In the genomic region with DNA sequence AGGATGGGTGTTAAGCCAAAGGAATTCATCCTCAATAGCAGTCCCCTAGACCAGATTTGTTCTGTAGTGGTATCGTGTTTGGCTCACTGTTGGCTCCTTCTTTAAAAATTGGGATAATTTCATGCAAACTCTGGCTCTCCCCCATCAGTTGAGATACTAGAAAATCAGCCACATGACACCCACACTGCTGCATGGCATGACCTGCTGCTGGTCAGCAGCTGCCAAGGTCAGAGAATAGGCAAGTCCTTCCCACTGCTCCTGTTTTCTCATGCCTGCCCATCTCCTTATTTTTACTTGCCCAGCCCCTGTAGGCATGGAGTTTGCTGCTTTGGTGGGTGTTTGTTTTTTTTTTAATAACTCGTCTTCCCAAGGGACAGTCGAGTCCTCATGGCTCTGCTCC, we compare ENCODE assay signal across 8 cellular contexts. TPM values are rescaled to one million over a fixed set of nuclear protein-coding genes. Genes with fewer than 3 reads are reported as not detected.
DNase-seq lines count a peak whose midpoint lies in the region; ATAC-seq lines count a peak whose summit lies in the region.

No MANE protein-coding gene starts in this region.

- no peaks in the 10 kb centered on the region for H3K27me3 Mint-ChIP-seq in T-helper 2 cell treated with Interferon-gamma antibody and Interleukin-4, amounts not matched to agents 5 μg/mL and 100 μg/mL, for 36 hours (ENCODE audit: low read depth)
- no peaks in the 10 kb centered on the region for H3K27me3 Mint-ChIP-seq in activated CD4-positive, alpha-beta memory T cell treated with anti-CD3 and anti-CD28 coated beads, Interleukin-2, amount 10 ng/mL, durations not matched to agents 7 days and 5 days
- H3K27me3 Mint-ChIP-seq in stimulated activated naive B cell treated with anti-CD40 and anti-IgM and Interleukin-4, amounts not matched to agents 10 μg/mL and 1 μg/mL and 100 μg/mL, for 72 hours: no peaks in the 10 kb centered on the region

- no peaks in the 10 kb centered on the region for H3K9me3 ChIP-seq in iPS-15b (ENCODE audit: control insufficient read depth, insufficient read depth, low read length)

- peaks cover 53% of the 10 kb centered on the region for H3K36me3 Mint-ChIP-seq in T-helper 2 cell treated with Interferon-gamma antibody and Interleukin-4, amounts not matched to agents 5 μg/mL and 100 μg/mL, for 36 hours (ENCODE audit: low read depth)
- peaks cover 49% of the 10 kb centered on the region for H3K36me3 Mint-ChIP-seq in activated CD4-positive, alpha-beta memory T cell treated with anti-CD3 and anti-CD28 coated beads, Interleukin-2, amount 10 ng/mL, durations not matched to agents 7 days and 5 days (ENCODE audit: low read depth)
- H3K36me3 Mint-ChIP-seq in stimulated activated naive B cell treated with anti-CD40 and anti-IgM and Interleukin-4, amounts not matched to agents 10 μg/mL and 1 μg/mL and 100 μg/mL, for 72 hours: peaks cover 30 to 34% of the 10 kb centered on the region in 2 donors

- no peaks in the 10 kb centered on the region for H3K9me3 Mint-ChIP-seq in T-helper 2 cell treated with Interferon-gamma antibody and Interleukin-4, amounts not matched to agents 5 μg/mL and 100 μg/mL, for 36 hours
- no peaks in the 10 kb centered on the region for H3K9me3 Mint-ChIP-seq in activated CD4-positive, alpha-beta memory T cell treated with anti-CD3 and anti-CD28 coated beads, Interleukin-2, amount 10 ng/mL, durations not matched to agents 7 days and 5 days
- H3K9me3 Mint-ChIP-seq in stimulated activated naive B cell treated with anti-CD40 and anti-IgM and Interleukin-4, amounts not matched to agents 10 μg/mL and 1 μg/mL and 100 μg/mL, for 72 hours: no peaks in the 10 kb centered on the region

- H3K4me1 Mint-ChIP-seq in T-helper 2 cell treated with Interferon-gamma antibody and Interleukin-4, amounts not matched to agents 5 μg/mL and 100 μg/mL, for 36 hours (ENCODE audit: low read depth): peaks cover 41% of the 10 kb centered on the region
- H3K4me1 Mint-ChIP-seq in activated CD4-positive, alpha-beta memory T cell treated with anti-CD3 and anti-CD28 coated beads, Interleukin-2, amount 10 ng/mL, durations not matched to agents 7 days and 5 days: peaks cover 65% of the 10 kb centered on the region
- H3K4me1 Mint-ChIP-seq in stimulated activated naive B cell treated with anti-CD40 and anti-IgM and Interleukin-4, amounts not matched to agents 10 μg/mL and 1 μg/mL and 100 μg/mL, for 72 hours: peaks cover 24 to 39% of the 10 kb centered on the region in 2 donors

- peak overlapping the region; percentile 94 for H3K27ac Mint-ChIP-seq in T-helper 2 cell treated with Interferon-gamma antibody and Interleukin-4, amounts not matched to agents 5 μg/mL and 100 μg/mL, for 36 hours
- peak overlapping the region; percentile 98 for H3K27ac Mint-ChIP-seq in activated CD4-positive, alpha-beta memory T cell treated with anti-CD3 and anti-CD28 coated beads, Interleukin-2, amount 10 ng/mL, durations not matched to agents 7 days and 5 days
- peak overlapping the region; percentile 100 for H3K27ac Mint-ChIP-seq in stimulated activated naive B cell treated with anti-CD40 and anti-IgM and Interleukin-4, amounts not matched to agents 10 μg/mL and 1 μg/mL and 100 μg/mL, for 72 hours

- H3K36me3 ChIP-seq in iPS-15b (ENCODE audit: control insufficient read depth, insufficient read depth, low read length): peaks cover 18% of the 10 kb centered on the region

- CTCF ChIA-PET in activated CD4-positive, alpha-beta memory T cell treated with anti-CD3 and anti-CD28 coated beads, Interleukin-2, amount 10 ng/mL, durations not matched to agents 7 days and 5 days (lab: Charles Lee): interaction anchor here (0.8 to 2.6 kb wide), 6 partner anchors 10 to 203 kb away, joined by 3 to 14 read pairs (median 4); no protein-coding TSS in a partner anchor

- no peak for DNase-seq in T-helper 2 cell treated with Interferon-gamma antibody and Interleukin-4, amounts not matched to agents 5 μg/mL and 100 μg/mL, for 36 hours (ENCODE audit: low spot score)
- no peak for DNase-seq in T-helper 2 cell
- DNase-seq in activated CD4-positive, alpha-beta memory T cell treated with anti-CD3 and anti-CD28 coated beads, Interleukin-2, amount 10 ng/mL, durations not matched to agents 7 days and 5 days: no peak
- DNase-seq in stimulated activated naive B cell treated with anti-CD40 and anti-IgM and Interleukin-4, amounts not matched to agents 10 μg/mL and 1 μg/mL and 100 μg/mL, for 72 hours: no peak
- DNase-seq in NCI-H1048 (lab: John Stamatoyannopoulos, UW): no peak
- no peak for DNase-seq in amniotic stem cell (lab: John Stamatoyannopoulos, UW)
- no peak for DNase-seq in SIG-M5 (lab: John Stamatoyannopoulos, UW)

- peak overlapping the region; percentile 95 for H3K4me3 Mint-ChIP-seq in T-helper 2 cell treated with Interferon-gamma antibody and Interleukin-4, amounts not matched to agents 5 μg/mL and 100 μg/mL, for 36 hours
- peak overlapping the region; percentile 100 for H3K4me3 Mint-ChIP-seq in activated CD4-positive, alpha-beta memory T cell treated with anti-CD3 and anti-CD28 coated beads, Interleukin-2, amount 10 ng/mL, durations not matched to agents 7 days and 5 days
- H3K4me3 Mint-ChIP-seq in stimulated activated naive B cell treated with anti-CD40 and anti-IgM and Interleukin-4, amounts not matched to agents 10 μg/mL and 1 μg/mL and 100 μg/mL, for 72 hours: peak overlapping the region; percentile 97 to 100

- H3K27me3 ChIP-seq in iPS-15b (ENCODE audit: control insufficient read depth, insufficient read depth, low read length): no peaks in the 10 kb centered on the region

- peaks cover 6% of the 10 kb centered on the region for H3K4me1 ChIP-seq in iPS-15b (ENCODE audit: control insufficient read depth, insufficient read depth, low read length)

- POLR2A ChIA-PET in activated CD4-positive, alpha-beta memory T cell treated with anti-CD3 and anti-CD28 coated beads, Interleukin-2, amount 10 ng/mL, durations not matched to agents 7 days and 5 days (lab: Charles Lee): interaction anchor here (0.7 to 10.8 kb wide), 13 partner anchors 7 to 232 kb away, joined by 3 to 244 read pairs (median 9); partner anchors contain the start of genes ITPRIPL1 and NCAPH

- peak overlapping the region; percentile 98 for H3K4me3 ChIP-seq in iPS-15b (ENCODE audit: low read depth, low read length)

- H3K9ac ChIP-seq in iPS-15b (ENCODE audit: low read depth, low read length): peak overlapping the region; percentile 98

- no peak for ATAC-seq in stimulated activated naive B cell treated with anti-CD40 and anti-IgM and Interleukin-4, amounts not matched to agents 10 μg/mL and 1 μg/mL and 100 μg/mL, for 72 hours (replicated peaks)

RNA-seq across cellular contexts. Expression of gene SNRNP200, which starts 1.0 kb away (rescaled TPM):
- 100 to 1,000 TPM; 149 to 156 TPM for total RNA-seq in activated CD4-positive, alpha-beta memory T cell treated with anti-CD3 and anti-CD28 coated beads, Interleukin-2, amount 10 ng/mL, durations not matched to agents 7 days and 5 days

RNA-seq across cellular contexts. Expression of gene ITPRIPL1, which starts 18.7 kb away (rescaled TPM):
- 10 to 100 TPM; 43.7 to 46.3 TPM for total RNA-seq in activated CD4-positive, alpha-beta memory T cell treated with anti-CD3 and anti-CD28 coated beads, Interleukin-2, amount 10 ng/mL, durations not matched to agents 7 days and 5 days

RNA-seq across cellular contexts. Expression of gene NCAPH, which starts 29.2 kb away (rescaled TPM):
- 10 to 100 TPM; 79.6 to 89.4 TPM for total RNA-seq in activated CD4-positive, alpha-beta memory T cell treated with anti-CD3 and anti-CD28 coated beads, Interleukin-2, amount 10 ng/mL, durations not matched to agents 7 days and 5 days

RNA-seq across cellular contexts. Expression of gene CIAO1, which starts 40.3 kb away (rescaled TPM):
- 10 to 100 TPM; 64.4 to 67.4 TPM for total RNA-seq in activated CD4-positive, alpha-beta memory T cell treated with anti-CD3 and anti-CD28 coated beads, Interleukin-2, amount 10 ng/mL, durations not matched to agents 7 days and 5 days

RNA-seq across cellular contexts. Expression of gene TMEM127, which starts 40.6 kb away (rescaled TPM):
- 10 to 100 TPM; 42.4 to 44.0 TPM for total RNA-seq in activated CD4-positive, alpha-beta memory T cell treated with anti-CD3 and anti-CD28 coated beads, Interleukin-2, amount 10 ng/mL, durations not matched to agents 7 days and 5 days
